In the genomic region with DNA sequence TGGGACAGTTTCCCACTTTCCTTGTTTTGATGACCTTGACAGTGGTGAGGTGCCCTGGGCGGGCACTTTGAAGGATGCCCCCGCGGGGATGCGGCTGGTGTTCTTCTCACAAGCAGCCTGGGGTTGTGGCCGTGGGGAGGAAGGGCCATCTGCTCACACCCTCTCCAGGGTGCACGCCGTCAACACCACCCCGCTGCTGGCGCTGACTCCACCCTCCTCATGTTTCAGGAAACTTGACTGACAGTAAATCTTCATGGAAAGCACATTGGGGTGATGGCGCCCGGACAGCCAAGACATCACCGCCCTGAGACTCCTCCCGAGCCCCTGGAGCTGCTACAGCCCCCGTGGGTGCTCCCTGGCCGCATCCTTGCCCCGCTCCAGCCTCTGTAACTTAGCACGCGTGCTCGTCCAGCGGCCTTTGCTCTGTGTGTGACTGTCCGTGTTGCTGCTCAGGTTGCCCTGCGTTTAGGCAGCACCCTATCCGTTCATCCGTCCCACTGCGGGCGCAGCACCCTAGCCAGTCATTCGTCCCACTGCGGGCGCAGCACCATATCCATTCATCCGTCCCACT, we compare ENCODE assay signal across 18 cellular contexts.
A peak's percentile ranks its signal among the peaks of the same experiment; 100 is the strongest.
DNase-seq lines count a peak whose midpoint lies in the region; ATAC-seq and TF ChIP-seq lines count a peak whose summit lies in the region.
"Had no signal": no experiment of that assay in that cellular context is flagged by ENCODE, and none has a peak within 500 bp of the region (broad histone marks: within the 10 kb centered on the region; RNA-seq: fewer than 3 reads in every experiment).

No MANE protein-coding gene starts in this region.

- H3K9ac ChIP-seq in Karpas-422 (ENCODE audit: low read length) (no peak overlapping the region), GM23248 (no peak overlapping the region)

- no peaks in the 10 kb centered on the region for H3F3A ChIP-seq in GM23248 (ENCODE audit: insufficient read depth)

- H3K9me2 ChIP-seq in Karpas-422 (replicated peaks; ENCODE audit: insufficient read depth, low read length) (no peaks in the 10 kb centered on the region), GM23248 (ENCODE audit: insufficient read depth) (no peaks in the 10 kb centered on the region)

- TF ChIP-seq EP300 in esophagus muscularis mucosa (IDR thresholded peaks at IDR 0.05) (no peak), suprapubic skin (IDR thresholded peaks at IDR 0.05) (no peak)

- intact Hi-C loops in Right ventricle myocardium inferior (cut with DNase I) (no loop called here), cardiac septum (cut with DNase I) (no loop called here), esophagus muscularis mucosa (cut with DNase I) (no loop called here)

- in situ Hi-C loops in GM23248 (cut with MboI), result no loop called here

- H3K4me1 ChIP-seq in Karpas-422 (ENCODE audit: low read length), result peaks cover 22% of the 10 kb centered on the region
- peaks cover 0 to 7% (median 2%) of the 10 kb centered on the region in 4 donors for H3K4me1 ChIP-seq in esophagus muscularis mucosa
- peaks cover 4% of the 10 kb centered on the region for H3K4me1 ChIP-seq in suprapubic skin
- no peaks in the 10 kb centered on the region for H3K4me1 ChIP-seq in GM23248 (ENCODE audit: insufficient read depth)

- H3K27me3 ChIP-seq in Karpas-422 (ENCODE audit: low read length), result no peaks in the 10 kb centered on the region; the same call in 1 of the 2 replicates
- peaks cover 0 to 63% (median 0%) of the 10 kb centered on the region in 4 donors for H3K27me3 ChIP-seq in esophagus muscularis mucosa
- H3K27me3 ChIP-seq in suprapubic skin, result peaks cover 47% of the 10 kb centered on the region
- no peaks in the 10 kb centered on the region for H3K27me3 ChIP-seq in GM23248 (replicated peaks; ENCODE audit: insufficient read depth)

- no peak overlapping the region for H3K27ac ChIP-seq in Karpas-422 (ENCODE audit: low read length)
- no peak overlapping the region for H3K27ac ChIP-seq in esophagus muscularis mucosa (replicated peaks in 1 of 4)
- no peak overlapping the region for H3K27ac ChIP-seq in suprapubic skin
- no peak overlapping the region for H3K27ac ChIP-seq in GM23248
- H3K27ac ChIP-seq: spleen had no signal

- 56% methylated on average over 29 of the region's 30 CpGs for WGBS in esophagus muscularis mucosa
- 78% methylated on average over 23 of the region's 30 CpGs for WGBS in suprapubic skin
- 37 to 45% methylated on average over 30 of the region's 30 CpGs for WGBS in GM23248 (ENCODE audit: low coverage in 1 of 2, low lambda C conversion rate in 2 of 2, missing lambda C conversion rate in 2 of 2), 2 experiments

- H2AFZ ChIP-seq in Karpas-422 (ENCODE audit: low read length) (no peak overlapping the region), GM23248 (no peak overlapping the region)

- H4K20me1 ChIP-seq in Karpas-422 (ENCODE audit: insufficient read depth, low read depth, low read length) (no peaks in the 10 kb centered on the region; the same call in 1 of the 2 replicates), GM23248 (ENCODE audit: insufficient read depth) (no peaks in the 10 kb centered on the region)

- ATAC-seq in Right ventricle myocardium inferior (no peak), HG03175 (IDR thresholded peaks at IDR 0.05; ENCODE audit: unreplicated experiment) (no peak)
- ATAC-seq: effector memory CD8-positive, alpha-beta T cell; mucosa of descending colon had no signal

- TF ChIP-seq CTCF in esophagus muscularis mucosa (IDR thresholded peaks at IDR 0.05) (no peak), suprapubic skin (IDR thresholded peaks at IDR 0.05) (no peak)

- no peak overlapping the region for H3K4me2 ChIP-seq in Karpas-422 (ENCODE audit: low read depth, low read length, poor library complexity, severe bottlenecking)
- no peak overlapping the region for H3K4me2 ChIP-seq in GM23248 (ENCODE audit: unreplicated experiment)

- H3K36me3 ChIP-seq in Karpas-422 (ENCODE audit: insufficient read depth, low read length) (no peaks in the 10 kb centered on the region), esophagus muscularis mucosa (no peaks in the 10 kb centered on the region), suprapubic skin (no peaks in the 10 kb centered on the region), GM23248 (ENCODE audit: low read depth) (no peaks in the 10 kb centered on the region)
- H3K36me3 ChIP-seq: spleen had no signal

- H3K9me3 ChIP-seq in Karpas-422 (ENCODE audit: low read length), result no peaks in the 10 kb centered on the region
- no peaks in the 10 kb centered on the region for H3K9me3 ChIP-seq in esophagus muscularis mucosa
- H3K9me3 ChIP-seq in suprapubic skin, result no peaks in the 10 kb centered on the region
- H3K9me3 ChIP-seq in GM23248 (ENCODE audit: low read depth), result no peaks in the 10 kb centered on the region
- H3K9me3 ChIP-seq: mucosa of descending colon, spleen had no signal

- no peak overlapping the region for H3K4me3 ChIP-seq in Karpas-422 (ENCODE audit: low read length)
- H3K4me3 ChIP-seq in esophagus muscularis mucosa, result no peak overlapping the region
- no peak overlapping the region for H3K4me3 ChIP-seq in suprapubic skin
- H3K4me3 ChIP-seq in GM23248, result no peak overlapping the region
- H3K4me3 ChIP-seq: mucosa of descending colon, spleen had no signal

- H3K79me2 ChIP-seq in Karpas-422 (ENCODE audit: low read length) (no peaks in the 10 kb centered on the region), GM23248 (ENCODE audit: insufficient read depth) (no peaks in the 10 kb centered on the region)

- DNase-seq in Right ventricle myocardium inferior (ENCODE audit: missing footprints), result peak; percentile 69
- no peak for DNase-seq in cardiac septum (ENCODE audit: low spot score)
- peak; percentile 60 for DNase-seq in Karpas-422
- DNase-seq in esophagus muscularis mucosa (ENCODE audit: extremely low spot score), result peak; percentile 81
- peak; percentile 52 to 65 for DNase-seq in suprapubic skin (ENCODE audit: low spot score in 2 of 2)
- no peak for DNase-seq in GM23248
- DNase-seq in stimulated activated CD4-positive, alpha-beta T cell treated with anti-CD3 and anti-CD28 coated beads, Interleukin-12 subunit alpha, Interleukin-12 subunit beta, amount 100 ng/mL, for 4 hours, result no peak
- DNase-seq: activated naive CD8-positive, alpha-beta T cell treated with anti-CD3 and anti-CD28 coated beads for 36 hours; COR-L47; effector memory CD8-positive, alpha-beta T cell; HCEC 1CT; KG1; mucosa of descending colon; NCI-H2029 treated with DMSO at 0.1 percent for 48 hours; OCI-M1; SHP77 treated with DMSO at 0.1 percent for 48 hours; spleen had no signal

- TF ChIP-seq POLR2A in esophagus muscularis mucosa (IDR thresholded peaks at IDR 0.05; ENCODE audit: low read depth), result no peak
- TF ChIP-seq POLR2A in suprapubic skin (IDR thresholded peaks at IDR 0.05), result no peak

Comparison
In these comparisons a context has a peak if more than half of its experiments do, and no peak if none do; other contexts are left out.
1. DNase-seq: peak in Right ventricle myocardium inferior (single experiment), Karpas-422 (single experiment), esophagus muscularis mucosa (single experiment) and suprapubic skin (2 of 2); none in cardiac septum (single experiment), GM23248 (single experiment) and stimulated activated CD4-positive, alpha-beta T cell treated with anti-CD3 and anti-CD28 coated beads, Interleukin-12 subunit alpha, Interleukin-12 subunit beta, amount 100 ng/mL, for 4 hours (single experiment).